Comparison of ENCODE assay signal across 9 cellular contexts in genomic region chr3:13879102-13879945, GRCh38. TPM values are rescaled to one million over a fixed set of nuclear protein-coding genes. Genes with fewer than 3 reads are reported as not detected.
DNase-seq lines count a peak whose midpoint lies in the region; ATAC-seq, FAIRE-seq and TF ChIP-seq lines count a peak whose summit lies in the region.
"Had no signal": no experiment of that assay in that cellular context is flagged by ENCODE, and none has a peak within 500 bp of the region (broad histone marks: within the 10 kb centered on the region; RNA-seq: fewer than 3 reads in every experiment).

No MANE protein-coding gene starts in this region.

- no peaks in the 10 kb centered on the region for H3K9me2 ChIP-seq in OCI-LY7 (ENCODE audit: insufficient read depth, low read length)

- no peak overlapping the region for H3K27ac Mint-ChIP-seq in astrocyte (ENCODE audit: unreplicated experiment)
- H3K27ac Mint-ChIP-seq: dendritic cell treated with granulocyte-macrophage colony-stimulating factor and Interleukin-4, amounts not matched to agents 40 ng/mL and 50 ng/mL, for 4 days had no signal

- H3K4me1 ChIP-seq in astrocyte (ENCODE audit: insufficient read depth, low read length) (no peaks in the 10 kb centered on the region), testis (peaks cover 13% of the 10 kb centered on the region), OCI-LY7 (ENCODE audit: insufficient read depth, low read length, poor library complexity, severe bottlenecking) (no peaks in the 10 kb centered on the region)

- peak; percentile 23 for DNase-seq in NCI-H2227 (lab: John Stamatoyannopoulos, UW; ENCODE audit: unreplicated experiment)
- DNase-seq in NCI-H2227 treated with DMSO at 0.1 percent for 48 hours (lab: John Stamatoyannopoulos, UW), result no peak
- no peak for DNase-seq in astrocyte (ENCODE audit: low read depth)
- DNase-seq in left lobe of liver (ENCODE audit: low spot score), result peak; percentile 37
- DNase-seq in testis, result no peak
- no peak for DNase-seq in GF-D8 (lab: John Stamatoyannopoulos, UW)
- DNase-seq in HPDE6-E6E7 (ENCODE audit: extremely low spot score), result no peak
- DNase-seq in OCI-LY7 (ENCODE audit: low spot score), result no peak

- H3K4me2 ChIP-seq in astrocyte (ENCODE audit: low read length) (peak overlapping the region; percentile 33), OCI-LY7 (ENCODE audit: low read length) (no peak overlapping the region)

- H3K4me3 ChIP-seq in astrocyte (ENCODE audit: insufficient read depth, low read depth, low read length), result no peak overlapping the region
- H3K4me3 ChIP-seq in testis, result peak overlapping the region; percentile 21 to 47
- H3K4me3 ChIP-seq in OCI-LY7 (ENCODE audit: low read depth, low read length, poor library complexity, severe bottlenecking), result no peak overlapping the region

- H3K27me3 ChIP-seq in astrocyte (ENCODE audit: insufficient read depth, low read length) (peaks cover 69% of the 10 kb centered on the region), testis (no peaks in the 10 kb centered on the region)

- WGBS in testis, 2 donors, result 1% methylated on average over 62 of the region's 64 CpGs; no CpG with 5 or more reads in 1 of the 2 donors

- H3K9ac ChIP-seq in astrocyte (ENCODE audit: low read length), result no peak overlapping the region

- H4K20me1 ChIP-seq in astrocyte (ENCODE audit: insufficient read depth, low read length) (no peaks in the 10 kb centered on the region), OCI-LY7 (ENCODE audit: insufficient read depth, low read length) (no peaks in the 10 kb centered on the region)

- ATAC-seq in left lobe of liver, result peak; percentile 32

- H3K27ac ChIP-seq in astrocyte (ENCODE audit: low read depth, low read length), result no peak overlapping the region
- no peak overlapping the region for H3K27ac ChIP-seq in testis
- H3K27ac ChIP-seq in OCI-LY7 (ENCODE audit: low read depth, low read length, poor library complexity, severe bottlenecking), result no peak overlapping the region

- CTCF ChIA-PET in OCI-LY7 (lab: Charles Lee; ENCODE audit: unreplicated experiment), result no interaction called here

- H2AFZ ChIP-seq in astrocyte (ENCODE audit: low read depth, low read length), result no peak overlapping the region
- no peak overlapping the region for H2AFZ ChIP-seq in OCI-LY7 (ENCODE audit: low read length)

- H3K9me3 ChIP-seq in astrocyte (ENCODE audit: insufficient read depth, low read depth, low read length), result peaks cover 4% of the 10 kb centered on the region
- H3K9me3 ChIP-seq in testis, result no peaks in the 10 kb centered on the region
- H3K9me3 ChIP-seq in OCI-LY7 (ENCODE audit: low read length), result no peaks in the 10 kb centered on the region

- peaks cover 6% of the 10 kb centered on the region for H3K9me3 Mint-ChIP-seq in astrocyte (ENCODE audit: unreplicated experiment)
- H3K9me3 Mint-ChIP-seq: dendritic cell treated with granulocyte-macrophage colony-stimulating factor and Interleukin-4, amounts not matched to agents 40 ng/mL and 50 ng/mL, for 4 days had no signal

- H3K36me3 ChIP-seq in astrocyte (ENCODE audit: insufficient read depth, low read length) (no peaks in the 10 kb centered on the region), testis (ENCODE audit: low read depth, missing control alignments) (no peaks in the 10 kb centered on the region), OCI-LY7 (ENCODE audit: insufficient read depth, low read length) (no peaks in the 10 kb centered on the region)

- H3K27me3 Mint-ChIP-seq in astrocyte (ENCODE audit: low read depth, unreplicated experiment), result peaks cover 80% of the 10 kb centered on the region

- H3K79me2 ChIP-seq in astrocyte (ENCODE audit: insufficient read depth, low read length) (no peaks in the 10 kb centered on the region), OCI-LY7 (ENCODE audit: insufficient read depth, low read depth, low read length) (no peaks in the 10 kb centered on the region)

- H3K36me3 Mint-ChIP-seq in astrocyte (ENCODE audit: low read depth, unreplicated experiment), result peaks cover 2% of the 10 kb centered on the region

- BruUV-seq in OCI-LY7 (replicated peaks; lab: Mats Ljungman, UMichigan), result no TSS peak

- TF ChIP-seq POLR2A in testis (IDR thresholded peaks at IDR 0.05), result no peak

- POLR2A ChIA-PET in OCI-LY7 (lab: Charles Lee), result no interaction called here

- H3K4me1 Mint-ChIP-seq in astrocyte (ENCODE audit: low read depth, unreplicated experiment), result no peaks in the 10 kb centered on the region

- peak overlapping the region; percentile 66 for H3K4me3 Mint-ChIP-seq in astrocyte (ENCODE audit: unreplicated experiment)
- H3K4me3 Mint-ChIP-seq: dendritic cell treated with granulocyte-macrophage colony-stimulating factor and Interleukin-4, amounts not matched to agents 40 ng/mL and 50 ng/mL, for 4 days had no signal

- TF ChIP-seq CTCF in astrocyte (IDR thresholded peaks at IDR 0.05; ENCODE audit: insufficient read depth, low read depth, low read length), result no peak
- no peak for TF ChIP-seq CTCF in testis (IDR thresholded peaks at IDR 0.05)
- TF ChIP-seq CTCF in OCI-LY7 (conservative IDR thresholded peaks at IDR 0.05; ENCODE audit: low read length), result no peak

- intact Hi-C loops in testis (cut with DNase I; ENCODE audit: low total_unique reads), result no loop called here
- intact Hi-C loops in OCI-LY7 (cut with micrococcal nuclease; ENCODE audit: unreplicated experiment), result no loop called here

- no peak for FAIRE-seq in astrocyte (lab: Jason Lieb, UNC)

RNA-seq across cellular contexts. Expression of gene WNT7A, which starts 0.5 kb away (rescaled TPM):
- 0.46 and 1.7 TPM in 2 replicates for total RNA-seq in astrocyte
- not detected for total RNA-seq in left lobe of liver
- total RNA-seq in testis, result 1 to 10 TPM; 1.1 TPM
- 3.3 TPM for polyA plus RNA-seq in testis (ENCODE audit: insufficient read depth, low read depth, low replicate concordance)
- total RNA-seq in OCI-LY7 (2014; rRNA removed; shearing (Covaris generic)), result not detected in 2 replicates
- total RNA-seq in OCI-LY7 (2022), result not detected in 2 replicates

Comparison
In these comparisons a context has a peak if more than half of its experiments do, and no peak if none do; other contexts are left out.
1. DNase-seq: peak in NCI-H2227 (single experiment) and left lobe of liver (single experiment); none in NCI-H2227 treated with DMSO at 0.1 percent for 48 hours (single experiment), astrocyte (single experiment), testis (single experiment), GF-D8 (single experiment), HPDE6-E6E7 (single experiment) and OCI-LY7 (single experiment).
2. H3K4me3 ChIP-seq: peak in testis (2 of 2); none in astrocyte (single experiment) and OCI-LY7 (single experiment).